9 cellular contexts compared by ENCODE assay signal in genomic region chr16:66872524-66872923, GRCh38. TPM values are rescaled to one million over a fixed set of nuclear protein-coding genes. Genes with fewer than 3 reads are reported as not detected.
A peak's percentile ranks its signal among the peaks of the same experiment; 100 is the strongest.
DNase-seq lines count a peak whose midpoint lies in the region; ATAC-seq, FAIRE-seq and TF ChIP-seq lines count a peak whose summit lies in the region.
"Had no signal": no experiment of that assay in that cellular context is flagged by ENCODE, and none has a peak within 500 bp of the region (broad histone marks: within the 10 kb centered on the region; RNA-seq: fewer than 3 reads in every experiment).

No MANE protein-coding gene starts in this region.

- peaks cover 9% of the 10 kb centered on the region for H3K4me1 ChIP-seq in CD4-positive, CD25-positive, alpha-beta regulatory T cell (ENCODE audit: control insufficient read depth, insufficient read depth, low read length, poor library complexity, severe bottlenecking)
- H3K4me1 ChIP-seq in MM.1S (ENCODE audit: low read length), result peaks cover 15% of the 10 kb centered on the region

- DNase-seq in CD4-positive, CD25-positive, alpha-beta regulatory T cell, result no peak
- no peak for DNase-seq in MM.1S
- DNase-seq in chondrocyte (ENCODE audit: low spot score), result no peak
- DNase-seq in nephron progenitor cell, result no peak
- no peak for DNase-seq in frontal cortex (ENCODE audit: low spot score in 2 of 2)
- no peak for DNase-seq in putamen (ENCODE audit: low spot score)
- no peak for DNase-seq in NCI-H1417 (lab: John Stamatoyannopoulos, UW)
- no peak for DNase-seq in D341Med (ENCODE audit: low spot score)

- no peaks in the 10 kb centered on the region for H3K27me3 ChIP-seq in CD4-positive, CD25-positive, alpha-beta regulatory T cell (ENCODE audit: control insufficient read depth, insufficient read depth, low read length)
- no peaks in the 10 kb centered on the region for H3K27me3 ChIP-seq in MM.1S (replicated peaks; ENCODE audit: insufficient read depth, low read length)

- H3K36me3 Mint-ChIP-seq in CD4-positive, CD25-positive, alpha-beta regulatory T cell, result no peaks in the 10 kb centered on the region
- no peaks in the 10 kb centered on the region for H3K36me3 Mint-ChIP-seq in chondrocyte (ENCODE audit: low read depth)
- no peaks in the 10 kb centered on the region for H3K36me3 Mint-ChIP-seq in nephron progenitor cell (ENCODE audit: low read depth)

- H3F3A ChIP-seq in MM.1S (ENCODE audit: insufficient read depth, low read length), result peaks cover 35% of the 10 kb centered on the region

- H3K4me2 ChIP-seq in MM.1S (ENCODE audit: low read depth, low read length), result peak overlapping the region; percentile 84

- H3K4me3 ChIP-seq in CD4-positive, CD25-positive, alpha-beta regulatory T cell (ENCODE audit: low read depth, low read length), result peak overlapping the region; percentile 56
- peak overlapping the region; percentile 55 for H3K4me3 ChIP-seq in MM.1S (ENCODE audit: low read length)

- H3K27me3 Mint-ChIP-seq in CD4-positive, CD25-positive, alpha-beta regulatory T cell, result no peaks in the 10 kb centered on the region
- H3K27me3 Mint-ChIP-seq in chondrocyte (ENCODE audit: low read depth), result no peaks in the 10 kb centered on the region
- H3K27me3 Mint-ChIP-seq in nephron progenitor cell (ENCODE audit: low read depth, poor library complexity), result peaks cover 27% of the 10 kb centered on the region

- TF ChIP-seq CTCF in MM.1S (IDR thresholded peaks at IDR 0.05; ENCODE audit: low read length) (no peak), chondrocyte (IDR thresholded peaks at IDR 0.05) (no peak), nephron progenitor cell (IDR thresholded peaks at IDR 0.05) (no peak)

- H3K27ac ChIP-seq in CD4-positive, CD25-positive, alpha-beta regulatory T cell (ENCODE audit: insufficient read depth, low read length, poor library complexity, severe bottlenecking), result no peak overlapping the region
- peak overlapping the region; percentile 83; the same call in 1 of the 2 replicates for H3K27ac ChIP-seq in MM.1S (ENCODE audit: low read length)

- peaks cover 0 to 2% (median 0%) of the 10 kb centered on the region in 7 donors for H3K9me3 Mint-ChIP-seq in CD4-positive, CD25-positive, alpha-beta regulatory T cell
- H3K9me3 Mint-ChIP-seq in chondrocyte (ENCODE audit: low read depth), result no peaks in the 10 kb centered on the region
- H3K9me3 Mint-ChIP-seq in nephron progenitor cell, result no peaks in the 10 kb centered on the region

- no peak for FAIRE-seq in frontal cortex (lab: Jason Lieb, UNC)

- H2AFZ ChIP-seq in MM.1S (ENCODE audit: low read length), result peak overlapping the region; percentile 87

- H3K4me3 Mint-ChIP-seq in CD4-positive, CD25-positive, alpha-beta regulatory T cell, result peak overlapping the region; percentile 79 to 88 (median 86)
- no peak overlapping the region for H3K4me3 Mint-ChIP-seq in chondrocyte (ENCODE audit: unreplicated experiment)
- H3K4me3 Mint-ChIP-seq in nephron progenitor cell, result peak overlapping the region; percentile 79

- no peaks in the 10 kb centered on the region for H3K79me2 ChIP-seq in MM.1S (ENCODE audit: low read length)

- H3K9me2 ChIP-seq in MM.1S (replicated peaks; ENCODE audit: insufficient read depth, low read length), result no peaks in the 10 kb centered on the region

- peak overlapping the region; percentile 81 to 90 (median 89) for H3K27ac Mint-ChIP-seq in CD4-positive, CD25-positive, alpha-beta regulatory T cell
- H3K27ac Mint-ChIP-seq in chondrocyte (ENCODE audit: unreplicated experiment), result peak overlapping the region; percentile 92
- no peak overlapping the region for H3K27ac Mint-ChIP-seq in nephron progenitor cell

- peaks cover 4 to 22% (median 15%) of the 10 kb centered on the region in 4 donors for H3K4me1 Mint-ChIP-seq in CD4-positive, CD25-positive, alpha-beta regulatory T cell
- H3K4me1 Mint-ChIP-seq in chondrocyte (ENCODE audit: low read depth), result peaks cover 27% of the 10 kb centered on the region
- H3K4me1 Mint-ChIP-seq in nephron progenitor cell, result peaks cover 39% of the 10 kb centered on the region

- no peaks in the 10 kb centered on the region for H3K36me3 ChIP-seq in CD4-positive, CD25-positive, alpha-beta regulatory T cell (ENCODE audit: control insufficient read depth, insufficient read depth, low read length)
- no peaks in the 10 kb centered on the region for H3K36me3 ChIP-seq in MM.1S (replicated peaks; ENCODE audit: insufficient read depth, low read length)

- ATAC-seq in CD4-positive, CD25-positive, alpha-beta regulatory T cell (ENCODE audit: low read depth in 2 of 2), result no peak

- no peaks in the 10 kb centered on the region for H3K9me3 ChIP-seq in CD4-positive, CD25-positive, alpha-beta regulatory T cell (ENCODE audit: control insufficient read depth in 2 of 2, low read length in 2 of 2)
- H3K9me3 ChIP-seq in MM.1S (replicated peaks; ENCODE audit: insufficient read depth, low read length), result no peaks in the 10 kb centered on the region

- H4K20me1 ChIP-seq in MM.1S (ENCODE audit: insufficient read depth, low read length), result no peaks in the 10 kb centered on the region

- peak overlapping the region; percentile 46; the same call in 1 of the 2 replicates for H3K9ac ChIP-seq in MM.1S (ENCODE audit: low read length)

RNA-seq across cellular contexts. Expression of gene PDP2, which starts 7.8 kb away (rescaled TPM):
- total RNA-seq in CD4-positive, CD25-positive, alpha-beta regulatory T cell, result 7.1 TPM
- 1 to 10 TPM in 3 of 4 donors, under 1 TPM in 1; 0.07 to 2.0 (median 1.7) TPM for polyA plus RNA-seq in CD4-positive, CD25-positive, alpha-beta regulatory T cell
- total RNA-seq in chondrocyte (8.5 to 9.2 TPM (median 9.0 TPM) in 3 replicates), frontal cortex (8.6 TPM)

RNA-seq across cellular contexts. Expression of gene CA7, which starts 28.3 kb away (rescaled TPM):
- not detected for total RNA-seq in CD4-positive, CD25-positive, alpha-beta regulatory T cell
- not detected for polyA plus RNA-seq in CD4-positive, CD25-positive, alpha-beta regulatory T cell
- total RNA-seq in chondrocyte (not detected in 3 replicates), frontal cortex (not detected)
- total RNA-seq: omental fat pad had no signal

RNA-seq across cellular contexts. Expression of gene NAE1, which starts 41.7 kb away (rescaled TPM):
- total RNA-seq in CD4-positive, CD25-positive, alpha-beta regulatory T cell, result 68.1 TPM
- polyA plus RNA-seq in CD4-positive, CD25-positive, alpha-beta regulatory T cell, result 10 to 100 TPM; 81.2 to 89.1 (median 86.5) TPM
- total RNA-seq in chondrocyte (46.7 to 51.4 TPM (median 47.8 TPM) in 3 replicates), frontal cortex (110 TPM)

RNA-seq across cellular contexts. Expression of gene CDH16, which starts 46.2 kb away (rescaled TPM):
- not detected for total RNA-seq in CD4-positive, CD25-positive, alpha-beta regulatory T cell
- not detected for polyA plus RNA-seq in CD4-positive, CD25-positive, alpha-beta regulatory T cell
- not detected in 3 replicates for total RNA-seq in chondrocyte
- total RNA-seq in frontal cortex, result not detected
- total RNA-seq: omental fat pad had no signal

RNA-seq across cellular contexts. Expression of gene RRAD, which starts 52.8 kb away (rescaled TPM):
- total RNA-seq in CD4-positive, CD25-positive, alpha-beta regulatory T cell, result 0.35 TPM
- polyA plus RNA-seq in CD4-positive, CD25-positive, alpha-beta regulatory T cell, result not detected
- total RNA-seq in chondrocyte (0.75 to 6.5 TPM (median 4.4 TPM) in 3 replicates), frontal cortex (2.4 TPM)
